ENCODE assay signal across 1 cellular context in genomic region chr1:160206421-160207117, GRCh38.
TF ChIP-seq lines count a peak whose summit lies in the region.

No MANE protein-coding gene starts in this region.

TF ChIP-seq in HepG2, 621 proteins besides CTCF, POLR2A, EP300 and RAD21:
- TF ChIP-seq HOXA3 (CRISPR knock-in tag; IDR thresholded peaks at IDR 0.05), result no peak
- no peak for TF ChIP-seq BATF2 (CRISPR knock-in tag; IDR thresholded peaks at IDR 0.05)
- TF ChIP-seq PLRG1 (conservative IDR thresholded peaks at IDR 0.05), result no peak
- TF ChIP-seq ZNF782 (CRISPR knock-in tag; IDR thresholded peaks at IDR 0.05; ENCODE audit: borderline replicate concordance), result no peak
- TF ChIP-seq ZBTB49 (CRISPR knock-in tag; IDR thresholded peaks at IDR 0.05; ENCODE audit: borderline replicate concordance), result no peak
